In genomic region chr10:53744746-53745145, GRCh38 we compare ENCODE assay signal across 26 cellular contexts.
"Had no signal": no experiment of that assay in that cellular context is flagged by ENCODE, and none has a peak within 500 bp of the region (broad histone marks: within the 10 kb centered on the region; RNA-seq: fewer than 3 reads in every experiment).

No MANE protein-coding gene starts in this region.

- H3K4me1 Mint-ChIP-seq: natural killer cell; stimulated activated naive CD8-positive, alpha-beta T cell treated with anti-CD3 and anti-CD28 coated beads, Interleukin-15, amount 100 ng/mL, for 72 hours had no signal

- DNase-seq: dermis blood vessel endothelial cell; effector memory CD4-positive, alpha-beta T cell; glutamatergic neuron; heart right ventricle; hippocampal formation; left ventricle myocardium superior; lower lobe of right lung; natural killer cell; pancreas; right lobe of liver; stimulated activated CD4-positive, alpha-beta T cell treated with anti-CD3 and anti-CD28 coated beads, Interleukin-12 subunit alpha, Interleukin-12 subunit beta, amount 100 ng/mL, for 4 hours; stimulated activated CD4-positive, alpha-beta T cell treated with anti-CD3 and anti-CD28 coated beads, Interleukin-1b, Interleukin-23, amount 100 ng/mL, for 48 hours; stimulated activated CD4-positive, alpha-beta T cell treated with anti-CD3 and anti-CD28 coated beads, Interleukin-4, amount 100 ng/mL, for 1 hour; stimulated activated CD8-positive, alpha-beta memory T cell treated with anti-CD3 and anti-CD28 coated beads, Interleukin-4, amount 100 ng/mL, for 48 hours; stimulated activated naive CD4-positive, alpha-beta T cell; stimulated activated naive CD8-positive, alpha-beta T cell treated with anti-CD3 and anti-CD28 coated beads, Interleukin-15, amount 100 ng/mL, for 72 hours; transverse colon; upper lobe of right lung; uterus had no signal

- H3K36me3 ChIP-seq: esophagus muscularis mucosa, gastroesophageal sphincter, heart right ventricle, lower lobe of right lung, neutrophil, pancreas, right lobe of liver, suprapubic skin, transverse colon, upper lobe of right lung, uterus had no signal

- H3K4me3 ChIP-seq: coronary artery, esophagus muscularis mucosa, gastroesophageal sphincter, heart right ventricle, lower lobe of right lung, pancreas, right lobe of liver, smooth muscle cell, suprapubic skin, transverse colon, upper lobe of right lung, uterus had no signal

- H3K27ac Mint-ChIP-seq: natural killer cell; stimulated activated naive CD8-positive, alpha-beta T cell treated with anti-CD3 and anti-CD28 coated beads, Interleukin-15, amount 100 ng/mL, for 72 hours had no signal

- H3K4me3 Mint-ChIP-seq: natural killer cell; stimulated activated naive CD8-positive, alpha-beta T cell treated with anti-CD3 and anti-CD28 coated beads, Interleukin-15, amount 100 ng/mL, for 72 hours had no signal

- H3K9me3 ChIP-seq: neutrophil, pancreas, right lobe of liver, suprapubic skin, upper lobe of right lung, uterus had no signal

- ATAC-seq: foreskin keratinocyte; gastroesophageal sphincter; heart right ventricle; left ventricle myocardium superior; lower lobe of right lung; natural killer cell; pancreas; right lobe of liver; stimulated activated naive CD8-positive, alpha-beta T cell treated with anti-CD3 and anti-CD28 coated beads, Interleukin-15, amount 100 ng/mL, for 72 hours; upper lobe of right lung had no signal

- H3K27me3 ChIP-seq: esophagus muscularis mucosa, foreskin keratinocyte, gastroesophageal sphincter, heart right ventricle, neutrophil, pancreas, right lobe of liver, suprapubic skin, transverse colon, upper lobe of right lung, uterus had no signal

- H3K4me1 ChIP-seq: esophagus muscularis mucosa, foreskin keratinocyte, gastroesophageal sphincter, heart right ventricle, lower lobe of right lung, pancreas, right lobe of liver, suprapubic skin, transverse colon, upper lobe of right lung, uterus had no signal

- H3K27ac ChIP-seq: coronary artery, esophagus muscularis mucosa, foreskin keratinocyte, gastroesophageal sphincter, heart right ventricle, lower lobe of right lung, neutrophil, pancreas, right lobe of liver, suprapubic skin, transverse colon, upper lobe of right lung, uterus had no signal

- H3K27me3 Mint-ChIP-seq: stimulated activated naive CD8-positive, alpha-beta T cell treated with anti-CD3 and anti-CD28 coated beads, Interleukin-15, amount 100 ng/mL, for 72 hours had no signal

- H3K4me2 ChIP-seq: smooth muscle cell had no signal
